9 cellular contexts compared by ENCODE assay signal in the genomic region with DNA sequence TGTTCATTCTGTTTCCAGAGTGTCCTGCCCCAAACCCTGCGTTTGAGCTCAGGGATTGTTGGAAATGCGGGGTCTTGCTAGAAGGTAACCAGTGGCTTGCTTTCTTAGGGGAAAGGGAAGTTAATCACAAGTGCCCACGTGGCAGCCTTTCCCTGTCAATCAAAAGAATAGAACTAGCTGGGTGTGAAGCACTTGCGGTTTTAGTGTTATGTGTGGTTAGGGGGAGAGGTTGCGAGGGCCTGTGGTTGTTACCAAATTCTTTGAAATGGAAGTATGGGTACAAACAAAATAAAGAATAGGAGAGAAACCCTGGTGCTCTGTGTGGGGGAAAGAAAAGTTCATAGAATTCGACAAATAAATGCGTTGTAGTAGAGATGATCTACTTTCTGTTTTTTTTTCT.
A peak's percentile ranks its signal among the peaks of the same experiment; 100 is the strongest.
DNase-seq lines count a peak whose midpoint lies in the region; ATAC-seq lines count a peak whose summit lies in the region.
"Had no signal": no experiment of that assay in that cellular context is flagged by ENCODE, and none has a peak within 500 bp of the region (broad histone marks: within the 10 kb centered on the region; RNA-seq: fewer than 3 reads in every experiment).

No MANE protein-coding gene starts in this region.

- intact Hi-C loops in naive thymus-derived CD4-positive, alpha-beta T cell (cut with micrococcal nuclease), result loop anchor here (1.0 to 10.0 kb wide), 16 partner anchors 18 to 1752 kb away; a partner anchor contains a TSS

- H3K9me3 Mint-ChIP-seq in naive thymus-derived CD4-positive, alpha-beta T cell, result peaks cover 0 to 5% (median 0%) of the 10 kb centered on the region in 11 donors

- H3K9me3 ChIP-seq in SJSA1 (replicated peaks), result no peaks in the 10 kb centered on the region
- H3K9me3 ChIP-seq in naive thymus-derived CD4-positive, alpha-beta T cell (ENCODE audit: control insufficient read depth in 2 of 3, low read length in 3 of 3), result no peaks in the 10 kb centered on the region
- H3K9me3 ChIP-seq in thymus (ENCODE audit: control insufficient read depth), result no peaks in the 10 kb centered on the region

- CTCF ChIA-PET in naive thymus-derived CD4-positive, alpha-beta T cell (lab: Charles Lee), result interaction anchor here (1.1 to 3.3 kb wide), 4 partner anchors 10 to 71 kb away, joined by 5 to 13 read pairs (median 8); a partner anchor contains a TSS

- H3K4me1 ChIP-seq in SJSA1 (replicated peaks) (peaks cover 48% of the 10 kb centered on the region), thymus (ENCODE audit: control insufficient read depth, insufficient read depth, low read length) (peaks cover 41% of the 10 kb centered on the region)
- peaks cover 44 to 73% of the 10 kb centered on the region in 2 donors for H3K4me1 ChIP-seq in naive thymus-derived CD4-positive, alpha-beta T cell (ENCODE audit: control insufficient read depth in 2 of 2, insufficient read depth in 2 of 2, low read length in 2 of 2)

- H3K27me3 ChIP-seq in SJSA1 (replicated peaks) (no peaks in the 10 kb centered on the region), thymus (ENCODE audit: control insufficient read depth, insufficient read depth) (no peaks in the 10 kb centered on the region)
- H3K27me3 ChIP-seq in naive thymus-derived CD4-positive, alpha-beta T cell (ENCODE audit: control insufficient read depth in 2 of 2, insufficient read depth in 2 of 2, low read length in 2 of 2), result no peaks in the 10 kb centered on the region

- POLR2A ChIA-PET in naive thymus-derived CD4-positive, alpha-beta T cell (lab: Charles Lee), result interaction anchor here (0.6 to 1.6 kb wide), 8 partner anchors 10 to 1237 kb away, joined by 3 to 8 read pairs (median 4); a partner anchor contains a TSS

- peaks cover 6% of the 10 kb centered on the region for H3K36me3 ChIP-seq in SJSA1
- no peaks in the 10 kb centered on the region for H3K36me3 ChIP-seq in naive thymus-derived CD4-positive, alpha-beta T cell (ENCODE audit: control insufficient read depth in 2 of 3, insufficient read depth in 3 of 3, low read length in 3 of 3)
- no peaks in the 10 kb centered on the region for H3K36me3 ChIP-seq in thymus (ENCODE audit: control insufficient read depth, insufficient read depth)

- peak overlapping the region; percentile 78 to 89 (median 84) for H3K4me3 Mint-ChIP-seq in naive thymus-derived CD4-positive, alpha-beta T cell

- H3K4me1 Mint-ChIP-seq in naive thymus-derived CD4-positive, alpha-beta T cell, result peaks cover 65 to 91% (median 82%) of the 10 kb centered on the region in 7 donors

- peak; percentile 54 for ATAC-seq in GM18867 (IDR thresholded peaks at IDR 0.05; ENCODE audit: unreplicated experiment)
- ATAC-seq in HG03045 (IDR thresholded peaks at IDR 0.05; ENCODE audit: unreplicated experiment), result peak; percentile 48
- ATAC-seq in naive thymus-derived CD4-positive, alpha-beta T cell, result peak; percentile 80

- peak; percentile 53 to 57 for DNase-seq in SJSA1 (ENCODE audit: low read depth in 1 of 2, low spot score in 2 of 2)
- peak; percentile 43 for DNase-seq in activated naive CD4-positive, alpha-beta T cell treated with anti-CD3 and anti-CD28 coated beads, Interleukin-2, amount 50 U/mL, for 16 hours
- DNase-seq in naive thymus-derived CD4-positive, alpha-beta T cell, result peak in 8 of 9 donors; percentile 57 to 89 (median 84)
- DNase-seq in kidney glomerular epithelial cell (lab: John Stamatoyannopoulos, UW), result no peak
- DNase-seq in NCI-H524 treated with DMSO at 0.1 percent for 48 hours (lab: John Stamatoyannopoulos, UW), result no peak
- DNase-seq: IMR-90 had no signal

- H3K36me3 Mint-ChIP-seq in naive thymus-derived CD4-positive, alpha-beta T cell, result peaks cover 0 to 24% (median 0%) of the 10 kb centered on the region in 5 donors

- H3K27ac ChIP-seq in SJSA1 (no peak overlapping the region), thymus (ENCODE audit: low read depth) (no peak overlapping the region)
- peak overlapping the region; percentile 54 for H3K27ac ChIP-seq in naive thymus-derived CD4-positive, alpha-beta T cell (ENCODE audit: low read depth, low read length)

- H3K27ac Mint-ChIP-seq in naive thymus-derived CD4-positive, alpha-beta T cell, result peak overlapping the region; percentile 88 to 94 (median 91)

- WGBS in thymus, result 6% methylated on average over 7 of the region's 7 CpGs

- no peak overlapping the region for H3K4me3 ChIP-seq in SJSA1
- peak overlapping the region; percentile 45 for H3K4me3 ChIP-seq in naive thymus-derived CD4-positive, alpha-beta T cell (ENCODE audit: low read length)
- H3K4me3 ChIP-seq in thymus (ENCODE audit: low read length), result peak overlapping the region; percentile 30

- H3K27me3 Mint-ChIP-seq in naive thymus-derived CD4-positive, alpha-beta T cell, result peaks cover 0 to 8% (median 0%) of the 10 kb centered on the region in 5 donors

Comparison
In these comparisons a context has a peak if more than half of its experiments do, and no peak if none do; other contexts are left out.
1. DNase-seq: peak in SJSA1 (2 of 2), activated naive CD4-positive, alpha-beta T cell treated with anti-CD3 and anti-CD28 coated beads, Interleukin-2, amount 50 U/mL, for 16 hours (single experiment) and naive thymus-derived CD4-positive, alpha-beta T cell (8 of 9); none in kidney glomerular epithelial cell (single experiment) and NCI-H524 treated with DMSO at 0.1 percent for 48 hours (single experiment).
2. Peak in every context shown above with its lines, with median percentiles within 50 percentile points of each other: ATAC-seq.